In genomic region chrX:41621236-41621651, GRCh38 we compare ENCODE assay signal across 12 cellular contexts.
A peak's percentile ranks its signal among the peaks of the same experiment; 100 is the strongest.
DNase-seq lines count a peak whose midpoint lies in the region; ATAC-seq, FAIRE-seq and TF ChIP-seq lines count a peak whose summit lies in the region.
"Had no signal": no experiment of that assay in that cellular context is flagged by ENCODE, and none has a peak within 500 bp of the region (broad histone marks: within the 10 kb centered on the region; RNA-seq: fewer than 3 reads in every experiment).

No MANE protein-coding gene starts in this region.

- no peaks in the 10 kb centered on the region for H3K9me3 ChIP-seq in endothelial cell of umbilical vein (replicated peaks; ENCODE audit: control insufficient read depth, insufficient read depth, low read length)
- H3K9me3 ChIP-seq: BLaER1, breast epithelium had no signal

- peaks cover 2% of the 10 kb centered on the region for H3K4me1 ChIP-seq in endothelial cell of umbilical vein (ENCODE audit: control insufficient read depth, extremely low read depth, insufficient read depth, low read length)
- H3K4me1 ChIP-seq: BLaER1, breast epithelium had no signal

- TF ChIP-seq CTCF in endothelial cell of umbilical vein (IDR thresholded peaks at IDR 0.05; ENCODE audit: extremely low read depth in 1 of 2, insufficient read depth in 1 of 2, low read depth in 1 of 2, low read length in 2 of 2) = no peak

- H3K4me2 ChIP-seq in endothelial cell of umbilical vein (ENCODE audit: insufficient read depth, low read length) = no peak overlapping the region
- H3K4me2 ChIP-seq: BLaER1 had no signal

- DNase-seq in ELF-1 (ENCODE audit: low read depth, low spot score) (peak; percentile 88), RCC 7860 (ENCODE audit: low spot score) (peak; percentile 70), endothelial cell of umbilical vein (ENCODE audit: low read depth, low spot score) (peak; percentile 1), myocyte (ENCODE audit: low read depth) (peak; percentile 52), NCI-H345 (lab: John Stamatoyannopoulos, UW) (no peak), C1 segment of cervical spinal cord (lab: John Stamatoyannopoulos, UW) (no peak), GM12892 (ENCODE audit: insufficient read length) (no peak)
- DNase-seq: NCI-H2081 treated with DMSO at 0.1 percent for 48 hours, WERI-Rb-1 had no signal

- no peaks in the 10 kb centered on the region for H4K20me1 ChIP-seq in endothelial cell of umbilical vein (replicated peaks; ENCODE audit: control insufficient read depth, extremely low read depth, insufficient read depth, low read length)

- intact Hi-C loops in endothelial cell of umbilical vein (cut with micrococcal nuclease) = no loop called here

- no peaks in the 10 kb centered on the region for H3K9me1 ChIP-seq in endothelial cell of umbilical vein (replicated peaks; ENCODE audit: control insufficient read depth, extremely low read depth, insufficient read depth, low read length)

- TF ChIP-seq POLR2A in endothelial cell of umbilical vein (IDR thresholded peaks at IDR 0.05; ENCODE audit: low read depth, low read length) (no peak), GM12892 (IDR thresholded peaks at IDR 0.05; ENCODE audit: low read depth, low read length) (no peak)

- H3K27ac ChIP-seq in endothelial cell of umbilical vein (ENCODE audit: insufficient read depth, low read depth, low read length) = no peak overlapping the region
- H3K27ac ChIP-seq: BLaER1, breast epithelium, WERI-Rb-1 had no signal

- H3K27me3 ChIP-seq in endothelial cell of umbilical vein (ENCODE audit: control insufficient read depth in 2 of 2, insufficient read depth in 2 of 2, low read length in 2 of 2) = no peaks in the 10 kb centered on the region

- H3K36me3 ChIP-seq in endothelial cell of umbilical vein (ENCODE audit: control insufficient read depth in 2 of 2, extremely low read depth in 1 of 2, insufficient read depth in 2 of 2, low read length in 2 of 2) = no peaks in the 10 kb centered on the region
- H3K36me3 ChIP-seq: breast epithelium had no signal

- CTCF ChIA-PET in endothelial cell of umbilical vein (lab: Charles Lee) = interaction anchor here (1.5 kb wide), 1 partner anchor 138 kb away, joined by 3 read pairs; no protein-coding TSS in a partner anchor

- H3K9ac ChIP-seq in endothelial cell of umbilical vein (replicated peaks; ENCODE audit: extremely low read depth, insufficient read depth, low read length) = no peak overlapping the region
- H3K9ac ChIP-seq: BLaER1 had no signal

- ATAC-seq in HG03108 (IDR thresholded peaks at IDR 0.05; ENCODE audit: unreplicated experiment) = no peak

- POLR2A ChIA-PET in endothelial cell of umbilical vein (lab: Charles Lee) = no interaction called here

- FAIRE-seq in RCC 7860 (lab: Jason Lieb, UNC) (peak; percentile 95), endothelial cell of umbilical vein (lab: Jason Lieb, UNC) (no peak), GM12892 (lab: Jason Lieb, UNC) (no peak)

- no peak overlapping the region for H2AFZ ChIP-seq in endothelial cell of umbilical vein (ENCODE audit: low read depth, low read length)

- H3K79me2 ChIP-seq in endothelial cell of umbilical vein (ENCODE audit: control insufficient read depth, insufficient read depth, low read length) = no peaks in the 10 kb centered on the region

- no peak overlapping the region for H3K4me3 ChIP-seq in endothelial cell of umbilical vein (replicated peaks in 1 of 3; ENCODE audit: insufficient read depth in 1 of 3, low read depth in 1 of 3, low read length in 3 of 3)
- H3K4me3 ChIP-seq: BLaER1, breast epithelium had no signal

- BruUV-seq in endothelial cell of umbilical vein (replicated peaks; lab: Mats Ljungman, UMichigan) = no TSS peak

- dilution Hi-C loops in endothelial cell of umbilical vein (cut with MboI; ENCODE audit: extremely low pct_ligation_motif_present, low sequenced_read_pairs) = no loop called here

TF ChIP-seq in endothelial cell of umbilical vein, 7 proteins besides CTCF, POLR2A, EP300 and RAD21:
- TF ChIP-seq GATA2 (IDR thresholded peaks at IDR 0.05; ENCODE audit: insufficient read depth, insufficient read length, low read depth, low read length) (peak; percentile 43), FOS (IDR thresholded peaks at IDR 0.05; ENCODE audit: borderline replicate concordance, insufficient read depth, low read length) (no peak), EZH2 (IDR thresholded peaks at IDR 0.05; ENCODE audit: borderline replicate concordance, low read depth, low read length, severe bottlenecking) (no peak)

Comparison
In these comparisons a context has a peak if more than half of its experiments do, and no peak if none do; other contexts are left out.
1. DNase-seq: peak in ELF-1 (single experiment), RCC 7860 (single experiment), endothelial cell of umbilical vein (single experiment) and myocyte (single experiment); none in NCI-H345 (single experiment), C1 segment of cervical spinal cord (0 of 14) and GM12892 (single experiment).